In genomic region chr11:128379587-128380279, GRCh38 we compare ENCODE assay signal across 11 cellular contexts.
A peak's percentile ranks its signal among the peaks of the same experiment; 100 is the strongest.
DNase-seq lines count a peak whose midpoint lies in the region; ATAC-seq and TF ChIP-seq lines count a peak whose summit lies in the region.
"Had no signal": no experiment of that assay in that cellular context is flagged by ENCODE, and none has a peak within 500 bp of the region (broad histone marks: within the 10 kb centered on the region; RNA-seq: fewer than 3 reads in every experiment).

No MANE protein-coding gene starts in this region.

- DNase-seq in GM06990 (ENCODE audit: extremely low read depth, insufficient read length) = peak; percentile 4
- DNase-seq in T-cell = peak in 10 of 34 experiments; percentile 1 to 23 (median 10)
- DNase-seq in activated naive CD4-positive, alpha-beta T cell treated with anti-CD3 and anti-CD28 coated beads, Interleukin-2, amount 50 U/mL, for 16 hours = peak; percentile 33
- peak in 2 of 3 donors; percentile 10 to 14 for DNase-seq in stimulated activated CD4-positive, alpha-beta T cell treated with anti-CD3 and anti-CD28 coated beads, Interleukin-12 subunit alpha, Interleukin-12 subunit beta, amount 100 ng/mL, for 48 hours (ENCODE audit: low read depth in 2 of 3, low spot score in 1 of 3)
- DNase-seq in midbrain (lab: John Stamatoyannopoulos, UW) = no peak
- DNase-seq in anterior cingulate cortex (lab: John Stamatoyannopoulos, UW) = no peak
- no peak for DNase-seq in coronary artery (ENCODE audit: low spot score)
- DNase-seq: MM.1S, NCI-H2171 had no signal

- H3K4me1 Mint-ChIP-seq in T-cell = peaks cover 37 to 51% (median 38%) of the 10 kb centered on the region in 3 donors

- ATAC-seq in T-cell (replicated peaks in 1 of 4) (peak; percentile 89 to 97 (median 92)), HG02840 (IDR thresholded peaks at IDR 0.05; ENCODE audit: low FRiP score, unreplicated experiment) (no peak)

- H3K27me3 ChIP-seq in GM06990 (replicated peaks; ENCODE audit: control insufficient read depth, insufficient read depth, low read length) = no peaks in the 10 kb centered on the region

- H3K27ac Mint-ChIP-seq in T-cell = peak overlapping the region; percentile 74 to 83

- H3K4me3 ChIP-seq in GM06990 (replicated peaks; ENCODE audit: low read depth, low read length) (no peak overlapping the region), coronary artery (no peak overlapping the region)

- TF ChIP-seq CTCF in GM06990 (IDR thresholded peaks at IDR 0.05; ENCODE audit: insufficient read depth, low read length, poor library complexity, severe bottlenecking) (no peak), coronary artery (IDR thresholded peaks at IDR 0.05) (no peak)

- CTCF ChIA-PET in T-cell (lab: Charles Lee) = no interaction called here

- H3K27ac ChIP-seq in coronary artery = no peak overlapping the region
- H3K27ac ChIP-seq: C4-2B had no signal

- POLR2A ChIA-PET in T-cell (lab: Charles Lee) = interaction anchor here in 1 of 2 donors (0.6 kb wide), 2 partner anchors 140 to 1623 kb away, joined by 3 to 7 read pairs; partner anchors contain the start of gene PRDM10

- H3K27me3 Mint-ChIP-seq in T-cell = no peaks in the 10 kb centered on the region

- no peak overlapping the region for H3K4me3 Mint-ChIP-seq in T-cell

- peaks cover 2 to 16% (median 10%) of the 10 kb centered on the region in 3 donors for H3K9me3 Mint-ChIP-seq in T-cell

- peaks cover 6% of the 10 kb centered on the region for H3K36me3 Mint-ChIP-seq in T-cell

- no peaks in the 10 kb centered on the region for H3K36me3 ChIP-seq in GM06990 (ENCODE audit: control insufficient read depth, insufficient read depth, low read length)

Comparison
In these comparisons a context has a peak if more than half of its experiments do, and no peak if none do; other contexts are left out.
1. DNase-seq: peak in GM06990 (single experiment), activated naive CD4-positive, alpha-beta T cell treated with anti-CD3 and anti-CD28 coated beads, Interleukin-2, amount 50 U/mL, for 16 hours (single experiment) and stimulated activated CD4-positive, alpha-beta T cell treated with anti-CD3 and anti-CD28 coated beads, Interleukin-12 subunit alpha, Interleukin-12 subunit beta, amount 100 ng/mL, for 48 hours (2 of 3); none in midbrain (single experiment), anterior cingulate cortex (0 of 58) and coronary artery (single experiment).